In genomic region chr6:13421425-13422057, GRCh38 we compare ENCODE assay signal across 14 cellular contexts.
DNase-seq lines count a peak whose midpoint lies in the region; TF ChIP-seq lines count a peak whose summit lies in the region.
"Had no signal": no experiment of that assay in that cellular context is flagged by ENCODE, and none has a peak within 500 bp of the region (broad histone marks: within the 10 kb centered on the region; RNA-seq: fewer than 3 reads in every experiment).

No MANE protein-coding gene starts in this region.

- intact Hi-C loops in dorsolateral prefrontal cortex (cut with DNase I): no loop called here
- intact Hi-C loops in thyroid gland (cut with DNase I): no loop called here

- TF ChIP-seq POLR2A in thyroid gland (IDR thresholded peaks at IDR 0.05): no peak

- peak; percentile 23 for DNase-seq in NCI-H2171 treated with DMSO at 0.1 percent for 48 hours (lab: John Stamatoyannopoulos, UW)
- DNase-seq in NCI-H2171 (lab: John Stamatoyannopoulos, UW): no peak
- peak in 2 of 10 donors; percentile 57 to 71 for DNase-seq in dorsolateral prefrontal cortex
- no peak for DNase-seq in thyroid gland
- no peak for DNase-seq in retina
- DNase-seq in activated gamma-delta T cell treated with Interleukin-2 at 50 U/mL for 16 hours: no peak
- DNase-seq in DMS153 treated with DMSO at 0.1 percent for 48 hours (lab: John Stamatoyannopoulos, UW; ENCODE audit: unreplicated experiment): no peak
- DNase-seq: 8988T; activated CD4-positive, alpha-beta T cell treated with anti-CD3 and anti-CD28 coated beads for 48 hours; activated gamma-delta T cell; cortex of kidney; left colon; NCI-H1694 treated with DMSO at 0.1 percent for 48 hours had no signal

- peak overlapping the region in 9 of 59 donors; percentile 0 to 37 (median 5) for H3K4me3 ChIP-seq in dorsolateral prefrontal cortex
- H3K4me3 ChIP-seq in mesodermal cell (ENCODE audit: extremely low read depth, insufficient read depth, low read length, poor library complexity, severe bottlenecking): no peak overlapping the region
- no peak overlapping the region for H3K4me3 ChIP-seq in thyroid gland (replicated peaks in 1 of 3)

- H3K27me3 ChIP-seq in dorsolateral prefrontal cortex: no peaks in the 10 kb centered on the region
- no peaks in the 10 kb centered on the region for H3K27me3 ChIP-seq in thyroid gland

- TF ChIP-seq CTCF in dorsolateral prefrontal cortex (IDR thresholded peaks at IDR 0.05 in 54 of 56, conservative IDR thresholded peaks at IDR 0.05 in 2 of 56; ENCODE audit: low read depth in 1 of 56, partially characterized antibody in 56 of 56) (no peak), thyroid gland (IDR thresholded peaks at IDR 0.05) (no peak)

- H3K4me1 ChIP-seq in mesodermal cell (ENCODE audit: control insufficient read depth, insufficient read depth, low read length, poor library complexity, severe bottlenecking) (peaks cover 46% of the 10 kb centered on the region), thyroid gland (peaks cover 41 to 71% of the 10 kb centered on the region in 2 donors)

- peak overlapping the region in 57 of 59 donors; percentile 4 to 95 (median 72) for H3K27ac ChIP-seq in dorsolateral prefrontal cortex
- H3K27ac ChIP-seq in mesodermal cell (ENCODE audit: low read depth, low read length, severe bottlenecking): peak overlapping the region; percentile 92
- H3K27ac ChIP-seq in thyroid gland: peak overlapping the region in 2 of 3 donors; percentile 60 to 76

- H3K36me3 ChIP-seq in mesodermal cell (ENCODE audit: control insufficient read depth, insufficient read depth, low read length): peaks cover 6% of the 10 kb centered on the region
- no peaks in the 10 kb centered on the region for H3K36me3 ChIP-seq in thyroid gland

- H3K9me3 ChIP-seq in mesodermal cell (ENCODE audit: control insufficient read depth, low read length) (no peaks in the 10 kb centered on the region), thyroid gland (no peaks in the 10 kb centered on the region)

- 58 to 69% methylated on average over 7 to 8 of the region's 10 CpGs for WGBS in mesodermal cell (ENCODE audit: insufficient coverage in 2 of 2), 2 experiments
- WGBS in thyroid gland, 2 donors: 80 to 83% methylated on average over 10 of the region's 10 CpGs
